Comparison of ENCODE assay signal across 17 cellular contexts in genomic region chr2:240440251-240440650, GRCh38. TPM values are rescaled to one million over a fixed set of nuclear protein-coding genes. Genes with fewer than 3 reads are reported as not detected.
DNase-seq lines count a peak whose midpoint lies in the region; ATAC-seq and TF ChIP-seq lines count a peak whose summit lies in the region.
"Had no signal": no experiment of that assay in that cellular context is flagged by ENCODE, and none has a peak within 500 bp of the region (broad histone marks: within the 10 kb centered on the region; RNA-seq: fewer than 3 reads in every experiment).

No MANE protein-coding gene starts in this region.

- TF ChIP-seq EP300 in ovary (IDR thresholded peaks at IDR 0.05): no peak

- no peaks in the 10 kb centered on the region for H3K36me3 Mint-ChIP-seq in chondrocyte (ENCODE audit: low read depth)
- H3K36me3 Mint-ChIP-seq: CD4-positive, alpha-beta memory T cell had no signal

- no peak overlapping the region for H3K27ac Mint-ChIP-seq in chondrocyte (ENCODE audit: unreplicated experiment)
- H3K27ac Mint-ChIP-seq: CD4-positive, alpha-beta memory T cell had no signal

- no peaks in the 10 kb centered on the region for H3K9me3 ChIP-seq in right atrium auricular region
- H3K9me3 ChIP-seq in ovary: no peaks in the 10 kb centered on the region
- H3K9me3 ChIP-seq: A549, HAP-1 had no signal

- no peak for TF ChIP-seq POLR2A in ovary (IDR thresholded peaks at IDR 0.05)

- H3K4me1 Mint-ChIP-seq in chondrocyte (ENCODE audit: low read depth): peaks cover 23% of the 10 kb centered on the region

- H3K36me3 ChIP-seq in right atrium auricular region (no peaks in the 10 kb centered on the region), ovary (no peaks in the 10 kb centered on the region)
- H3K36me3 ChIP-seq: HAP-1 had no signal

- intact Hi-C loops in Right ventricle myocardium inferior (cut with DNase I): no loop called here
- intact Hi-C loops in ovary (cut with DNase I): no loop called here

- H3K4me1 ChIP-seq in right atrium auricular region (peaks cover 0 to 32% of the 10 kb centered on the region in 2 donors), ovary (ENCODE audit: insufficient read depth) (peaks cover 10% of the 10 kb centered on the region)

- peak; percentile 46 for DNase-seq in Right ventricle myocardium inferior (ENCODE audit: missing footprints)
- DNase-seq in right atrium auricular region (ENCODE audit: low spot score): no peak
- DNase-seq in chondrocyte (ENCODE audit: low spot score): peak; percentile 59
- peak in 3 of 5 donors; percentile 10 to 26 (median 13) for DNase-seq in ovary
- DNase-seq in NCI-H1694 (lab: John Stamatoyannopoulos, UW): no peak
- no peak for DNase-seq in activated T-cell treated with anti-CD3 and anti-CD28 coated beads, Interleukin-2, amount 50 U/mL, for 1 hour
- DNase-seq: AML-193; CD4-positive, alpha-beta memory T cell; DMS153; DMS79; GF-D8; GM23248 had no signal

- WGBS in ovary, 3 donors: 90 to 95% (median 95%) methylated on average over 10 to 11 of the region's 12 CpGs

- H3K27ac ChIP-seq in right atrium auricular region (no peak overlapping the region), ovary (no peak overlapping the region)
- H3K27ac ChIP-seq: 22Rv1, A549, GM23248 had no signal

- TF ChIP-seq CTCF in right atrium auricular region (IDR thresholded peaks at IDR 0.05): no peak
- TF ChIP-seq CTCF in chondrocyte (IDR thresholded peaks at IDR 0.05): no peak
- TF ChIP-seq CTCF in ovary (IDR thresholded peaks at IDR 0.05): no peak

- no peaks in the 10 kb centered on the region for H3K9me3 Mint-ChIP-seq in chondrocyte (ENCODE audit: low read depth)
- H3K9me3 Mint-ChIP-seq: CD4-positive, alpha-beta memory T cell had no signal

- no peak for ATAC-seq in Right ventricle myocardium inferior
- no peak for ATAC-seq in GM18519 (IDR thresholded peaks at IDR 0.05; ENCODE audit: low FRiP score, unreplicated experiment)
- ATAC-seq: A549 had no signal

- no peaks in the 10 kb centered on the region for H3K27me3 ChIP-seq in right atrium auricular region
- no peaks in the 10 kb centered on the region for H3K27me3 ChIP-seq in ovary

- no peaks in the 10 kb centered on the region for H3K27me3 Mint-ChIP-seq in chondrocyte (ENCODE audit: low read depth)

- no peak overlapping the region for H3K4me3 Mint-ChIP-seq in chondrocyte (ENCODE audit: unreplicated experiment)
- H3K4me3 Mint-ChIP-seq: CD14-positive monocyte; CD4-positive, alpha-beta memory T cell had no signal

- no peak overlapping the region for H3K4me3 ChIP-seq in right atrium auricular region
- no peak overlapping the region for H3K4me3 ChIP-seq in ovary
- H3K4me3 ChIP-seq: A549, GM23248, HAP-1 had no signal

RNA-seq across cellular contexts. Expression of gene GPC1, which starts 4.8 kb away (rescaled TPM):
- total RNA-seq in Right ventricle myocardium inferior: 182 TPM
- total RNA-seq in right atrium auricular region: 100 to 1,000 TPM in 1 of 2 donors, 10 to 100 TPM in 1; 77.4 to 103 TPM
- 261 to 354 TPM (median 264 TPM) in 3 replicates for total RNA-seq in chondrocyte
- 100 to 1,000 TPM in 1 of 7 donors, 10 to 100 TPM in 6; 27.2 to 149 (median 73.3) TPM for total RNA-seq in ovary
- 10 to 100 TPM in 1 of 2 donors, 1 to 10 TPM in 1; 2.9 to 63.3 TPM for polyA plus RNA-seq in ovary
- polyA plus RNA-seq: CD14-positive monocyte had no signal

Comparison
In these comparisons a context has a peak if more than half of its experiments do, and no peak if none do; other contexts are left out.
1. DNase-seq: peak in Right ventricle myocardium inferior (single experiment), chondrocyte (single experiment) and ovary (3 of 5); none in right atrium auricular region (single experiment), NCI-H1694 (single experiment) and activated T-cell treated with anti-CD3 and anti-CD28 coated beads, Interleukin-2, amount 50 U/mL, for 1 hour (single experiment).